ENCODE assay signal across 22 cellular contexts in genomic region chr2:12089001-12089400, GRCh38.
"Had no signal": no experiment of that assay in that cellular context is flagged by ENCODE, and none has a peak within 500 bp of the region (broad histone marks: within the 10 kb centered on the region; RNA-seq: fewer than 3 reads in every experiment).

No MANE protein-coding gene starts in this region.

- H3K36me3 Mint-ChIP-seq: natural killer cell; stimulated activated effector memory CD8-positive, alpha-beta T cell treated with anti-CD3 and anti-CD28 coated beads, Interleukin-12 subunit alpha, Interleukin-12 subunit beta, amount 100 ng/mL, for 72 hours had no signal

- H3K9me3 ChIP-seq: gastroesophageal sphincter, lower lobe of right lung, ovary, psoas muscle, sigmoid colon, stomach, thyroid gland had no signal

- ATAC-seq: foreskin keratinocyte; gastroesophageal sphincter; left ventricle myocardium superior; lower lobe of right lung; natural killer cell; psoas muscle; right cardiac atrium; stimulated activated effector memory CD8-positive, alpha-beta T cell treated with anti-CD3 and anti-CD28 coated beads, Interleukin-12 subunit alpha, Interleukin-12 subunit beta, amount 100 ng/mL, for 72 hours had no signal

- FAIRE-seq: colon had no signal

- H3K4me3 Mint-ChIP-seq: endodermal cell; natural killer cell; stimulated activated effector memory CD8-positive, alpha-beta T cell treated with anti-CD3 and anti-CD28 coated beads, Interleukin-12 subunit alpha, Interleukin-12 subunit beta, amount 100 ng/mL, for 72 hours had no signal

- H3K27me3 ChIP-seq: esophagus muscularis mucosa, foreskin keratinocyte, gastroesophageal sphincter, ovary, sigmoid colon, stomach, thyroid gland had no signal

- H3K36me3 ChIP-seq: esophagus muscularis mucosa, gastroesophageal sphincter, lower lobe of right lung, ovary, sigmoid colon, stomach, thyroid gland had no signal

- DNase-seq: effector CD8-positive, alpha-beta T cell; endodermal cell; foreskin keratinocyte; glutamatergic neuron; hypothalamus; left ventricle myocardium superior; lower lobe of right lung; natural killer cell; occipital lobe; ovary; posterior cingulate gyrus; psoas muscle; right cardiac atrium; sigmoid colon; stimulated activated CD4-positive, alpha-beta T cell treated with anti-CD3 and anti-CD28 coated beads, Interleukin-2, amount 100 ng/mL, for 24 hours; stimulated activated CD4-positive, alpha-beta T cell treated with anti-CD3 and anti-CD28 coated beads, Interleukin-4, amount 100 ng/mL, for 24 hours; stomach; thyroid gland had no signal

- H3K4me1 Mint-ChIP-seq: stimulated activated effector memory CD8-positive, alpha-beta T cell treated with anti-CD3 and anti-CD28 coated beads, Interleukin-12 subunit alpha, Interleukin-12 subunit beta, amount 100 ng/mL, for 72 hours had no signal

- H3K4me3 ChIP-seq: esophagus muscularis mucosa, gastroesophageal sphincter, lower lobe of right lung, ovary, psoas muscle, sigmoid colon, stomach, thyroid gland had no signal

- H3K9me3 Mint-ChIP-seq: endodermal cell; natural killer cell; stimulated activated effector memory CD8-positive, alpha-beta T cell treated with anti-CD3 and anti-CD28 coated beads, Interleukin-12 subunit alpha, Interleukin-12 subunit beta, amount 100 ng/mL, for 72 hours had no signal

- H3K4me1 ChIP-seq: esophagus muscularis mucosa, gastroesophageal sphincter, lower lobe of right lung, psoas muscle, sigmoid colon, stomach, thyroid gland had no signal

- H3K27ac Mint-ChIP-seq: endodermal cell; natural killer cell; stimulated activated effector memory CD8-positive, alpha-beta T cell treated with anti-CD3 and anti-CD28 coated beads, Interleukin-12 subunit alpha, Interleukin-12 subunit beta, amount 100 ng/mL, for 72 hours had no signal

- H3K27ac ChIP-seq: esophagus muscularis mucosa, foreskin keratinocyte, gastroesophageal sphincter, lower lobe of right lung, ovary, psoas muscle, sigmoid colon, stomach, thyroid gland had no signal
